Comparison of ENCODE assay signal across 1 cellular context in the genomic region with DNA sequence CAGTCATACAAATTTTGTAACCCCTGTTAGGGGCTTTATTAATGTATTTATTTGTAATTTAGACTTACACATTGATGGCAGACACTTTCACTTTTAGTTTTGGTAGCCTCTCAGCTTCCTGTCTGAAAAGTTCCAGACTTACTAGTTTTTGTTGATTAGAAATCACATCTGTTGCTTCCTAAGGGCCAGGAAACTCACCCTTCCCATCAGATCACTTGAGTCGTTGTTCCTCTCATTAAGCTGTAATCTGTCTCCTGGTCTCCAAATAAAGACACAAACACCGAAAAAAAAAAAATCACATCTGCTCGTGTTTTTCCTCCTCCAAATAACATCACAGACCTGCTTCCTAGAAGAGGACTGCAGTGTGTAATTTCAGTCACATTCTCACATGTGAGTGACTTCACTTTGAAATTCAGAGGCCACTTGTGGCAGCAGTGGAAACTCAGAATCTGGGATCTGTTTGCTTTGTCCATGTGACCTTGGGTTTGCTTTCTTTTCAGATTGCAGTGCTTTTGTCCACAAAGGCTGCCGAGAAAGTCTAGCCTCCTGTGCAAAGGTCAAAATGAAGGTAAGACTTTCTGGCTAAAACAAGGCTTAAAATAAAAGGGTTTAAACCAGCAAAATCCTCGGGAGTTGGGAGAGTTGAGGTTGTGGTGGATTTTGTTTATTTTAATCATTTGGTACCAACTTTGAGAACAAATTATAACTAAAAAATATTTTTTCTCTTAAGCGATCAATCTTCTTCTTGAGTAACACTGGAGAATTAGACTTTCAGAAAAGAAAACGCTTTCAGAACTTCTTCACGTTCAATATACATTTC.
TF ChIP-seq lines count a peak whose summit lies in the region.

No MANE protein-coding gene starts in this region.

TF ChIP-seq in GM23338, 12 proteins besides CTCF, POLR2A, EP300 and RAD21 (continued from another document):
- TF ChIP-seq, protein P1, sequence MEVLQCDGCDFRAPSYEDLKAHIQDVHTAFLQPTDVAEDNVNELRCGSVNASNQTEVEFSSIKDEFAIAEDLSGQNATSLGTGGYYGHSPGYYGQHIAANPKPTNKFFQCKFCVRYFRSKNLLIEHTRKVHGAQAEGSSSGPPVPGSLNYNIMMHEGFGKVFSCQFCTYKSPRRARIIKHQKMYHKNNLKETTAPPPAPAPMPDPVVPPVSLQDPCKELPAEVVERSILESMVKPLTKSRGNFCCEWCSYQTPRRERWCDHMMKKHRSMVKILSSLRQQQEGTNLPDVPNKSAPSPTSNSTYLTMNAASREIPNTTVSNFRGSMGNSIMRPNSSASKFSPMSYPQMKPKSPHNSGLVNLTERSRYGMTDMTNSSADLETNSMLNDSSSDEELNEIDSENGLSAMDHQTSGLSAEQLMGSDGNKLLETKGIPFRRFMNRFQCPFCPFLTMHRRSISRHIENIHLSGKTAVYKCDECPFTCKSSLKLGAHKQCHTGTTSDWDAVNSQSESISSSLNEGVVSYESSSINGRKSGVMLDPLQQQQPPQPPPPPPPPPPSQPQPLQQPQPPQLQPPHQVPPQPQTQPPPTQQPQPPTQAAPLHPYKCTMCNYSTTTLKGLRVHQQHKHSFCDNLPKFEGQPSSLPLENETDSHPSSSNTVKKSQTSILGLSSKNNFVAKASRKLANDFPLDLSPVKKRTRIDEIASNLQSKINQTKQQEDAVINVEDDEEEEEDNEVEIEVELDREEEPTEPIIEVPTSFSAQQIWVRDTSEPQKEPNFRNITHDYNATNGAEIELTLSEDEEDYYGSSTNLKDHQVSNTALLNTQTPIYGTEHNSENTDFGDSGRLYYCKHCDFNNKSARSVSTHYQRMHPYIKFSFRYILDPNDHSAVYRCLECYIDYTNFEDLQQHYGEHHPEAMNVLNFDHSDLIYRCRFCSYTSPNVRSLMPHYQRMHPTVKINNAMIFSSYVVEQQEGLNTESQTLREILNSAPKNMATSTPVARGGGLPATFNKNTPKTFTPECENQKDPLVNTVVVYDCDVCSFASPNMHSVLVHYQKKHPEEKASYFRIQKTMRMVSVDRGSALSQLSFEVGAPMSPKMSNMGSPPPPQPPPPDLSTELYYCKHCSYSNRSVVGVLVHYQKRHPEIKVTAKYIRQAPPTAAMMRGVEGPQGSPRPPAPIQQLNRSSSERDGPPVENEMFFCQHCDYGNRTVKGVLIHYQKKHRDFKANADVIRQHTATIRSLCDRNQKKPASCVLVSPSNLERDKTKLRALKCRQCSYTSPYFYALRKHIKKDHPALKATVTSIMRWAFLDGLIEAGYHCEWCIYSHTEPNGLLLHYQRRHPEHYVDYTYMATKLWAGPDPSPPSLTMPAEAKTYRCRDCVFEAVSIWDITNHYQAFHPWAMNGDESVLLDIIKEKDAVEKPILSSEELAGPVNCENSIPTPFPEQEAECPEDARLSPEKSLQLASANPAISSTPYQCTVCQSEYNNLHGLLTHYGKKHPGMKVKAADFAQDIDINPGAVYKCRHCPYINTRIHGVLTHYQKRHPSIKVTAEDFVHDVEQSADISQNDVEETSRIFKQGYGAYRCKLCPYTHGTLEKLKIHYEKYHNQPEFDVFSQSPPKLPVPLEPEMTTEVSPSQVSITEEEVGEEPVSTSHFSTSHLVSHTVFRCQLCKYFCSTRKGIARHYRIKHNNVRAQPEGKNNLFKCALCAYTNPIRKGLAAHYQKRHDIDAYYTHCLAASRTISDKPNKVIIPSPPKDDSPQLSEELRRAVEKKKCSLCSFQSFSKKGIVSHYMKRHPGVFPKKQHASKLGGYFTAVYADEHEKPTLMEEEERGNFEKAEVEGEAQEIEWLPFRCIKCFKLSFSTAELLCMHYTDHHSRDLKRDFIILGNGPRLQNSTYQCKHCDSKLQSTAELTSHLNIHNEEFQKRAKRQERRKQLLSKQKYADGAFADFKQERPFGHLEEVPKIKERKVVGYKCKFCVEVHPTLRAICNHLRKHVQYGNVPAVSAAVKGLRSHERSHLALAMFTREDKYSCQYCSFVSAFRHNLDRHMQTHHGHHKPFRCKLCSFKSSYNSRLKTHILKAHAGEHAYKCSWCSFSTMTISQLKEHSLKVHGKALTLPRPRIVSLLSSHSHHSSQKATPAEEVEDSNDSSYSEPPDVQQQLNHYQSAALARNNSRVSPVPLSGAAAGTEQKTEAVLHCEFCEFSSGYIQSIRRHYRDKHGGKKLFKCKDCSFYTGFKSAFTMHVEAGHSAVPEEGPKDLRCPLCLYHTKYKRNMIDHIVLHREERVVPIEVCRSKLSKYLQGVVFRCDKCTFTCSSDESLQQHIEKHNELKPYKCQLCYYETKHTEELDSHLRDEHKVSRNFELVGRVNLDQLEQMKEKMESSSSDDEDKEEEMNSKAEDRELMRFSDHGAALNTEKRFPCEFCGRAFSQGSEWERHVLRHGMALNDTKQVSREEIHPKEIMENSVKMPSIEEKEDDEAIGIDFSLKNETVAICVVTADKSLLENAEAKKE (CRISPR knock-in tag; IDR thresholded peaks at IDR 0.05), result no peak
- TF ChIP-seq STAT1 (IDR thresholded peaks at IDR 0.05; ENCODE audit: unreplicated experiment), result no peak
- no peak for TF ChIP-seq ZNF114 (CRISPR knock-in tag; IDR thresholded peaks at IDR 0.05)
- TF ChIP-seq JUNB (IDR thresholded peaks at IDR 0.05; ENCODE audit: unreplicated experiment), result no peak
TF ChIP-seq in GM23338: peak in this region for 0.
